Comparison of ENCODE assay signal across 7 cellular contexts in the genomic region with DNA sequence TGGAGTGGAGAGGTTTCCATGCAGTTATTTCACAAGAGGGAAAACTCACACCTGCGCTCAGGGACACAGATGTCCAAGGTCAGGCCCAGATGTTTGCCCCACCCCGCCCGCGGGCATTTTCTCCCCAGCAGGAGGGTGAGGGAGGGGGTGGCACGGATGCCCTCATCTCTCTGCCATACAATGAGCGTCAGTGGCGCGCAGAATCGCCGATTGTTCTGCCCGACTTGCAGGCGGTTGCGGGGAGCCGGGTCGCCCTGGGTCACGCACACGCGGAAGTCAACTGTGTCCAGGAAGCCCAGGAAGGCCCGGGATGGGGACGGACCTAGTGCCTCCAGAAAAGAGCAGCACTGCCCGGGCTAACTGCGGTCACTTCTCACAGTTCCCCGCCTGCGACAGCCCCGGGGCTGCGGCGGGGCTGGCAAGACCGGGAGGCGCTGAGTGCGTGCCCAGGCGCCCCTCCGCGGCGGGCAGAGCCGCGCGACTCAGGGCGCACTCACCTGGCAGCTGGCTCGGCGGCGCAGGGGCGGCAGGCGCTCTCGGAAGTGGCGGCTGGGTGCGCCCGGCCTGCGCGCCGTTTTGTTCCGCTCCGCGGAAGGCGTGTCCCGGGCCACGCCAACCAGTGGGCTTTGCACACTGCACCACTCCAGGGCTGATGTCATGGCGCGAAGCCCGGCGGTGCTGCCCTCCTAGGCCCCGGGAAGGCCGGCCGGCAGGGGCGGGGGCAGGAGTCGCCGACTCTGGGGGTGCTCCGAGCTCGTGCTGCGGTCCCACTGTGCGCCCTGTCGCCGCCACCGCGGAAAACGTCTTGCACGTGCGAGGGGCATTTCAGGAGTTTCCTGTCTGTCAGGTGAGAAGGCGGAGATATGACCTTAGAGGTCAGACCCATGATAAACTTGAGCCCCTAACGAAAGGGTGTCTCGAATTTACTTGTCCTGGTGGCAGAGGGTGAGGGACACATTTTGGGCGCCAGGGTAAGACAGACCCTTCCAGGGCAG.
DNase-seq lines count a peak whose midpoint lies in the region; ATAC-seq lines count a peak whose summit lies in the region.

A gene (minus strand): TSS at position 551 of the 995 bp plus-strand sequence. CDS start 10,820 bp downstream, outside the sequence.

- DNase-seq in NCI-H2107 treated with DMSO at 0.1 percent for 48 hours (lab: John Stamatoyannopoulos, UW; ENCODE audit: unreplicated experiment) (peak; percentile 64), kidney glomerular epithelial cell (lab: John Stamatoyannopoulos, UW) (peak; percentile 72)
- DNase-seq in activated CD4-positive, CD25-positive, alpha-beta regulatory T cell (lab: John Stamatoyannopoulos, UW): peak; percentile 52 to 75 (median 66)
- DNase-seq in central memory CD4-positive, alpha-beta T cell: peak; percentile 78
- DNase-seq in stimulated activated CD4-positive, alpha-beta T cell treated with anti-CD3 and anti-CD28 coated beads, Interleukin-1b, Interleukin-23, amount 100 ng/mL, for 1 hour (ENCODE audit: low read depth in 2 of 2): peak; percentile 58 to 61

- peak; percentile 83 for ATAC-seq in GM18520 (IDR thresholded peaks at IDR 0.05; ENCODE audit: unreplicated experiment)
- peak; percentile 90 for ATAC-seq in HG02973 (IDR thresholded peaks at IDR 0.05; ENCODE audit: unreplicated experiment)

Comparison
In these comparisons a context has a peak if more than half of its experiments do, and no peak if none do; other contexts are left out.
1. Peak in every context shown above with its lines: DNase-seq and ATAC-seq.